In genomic region chr10:71589617-71590551, GRCh38 we compare ENCODE assay signal across 1 cellular context.
TF ChIP-seq lines count a peak whose summit lies in the region.

No MANE protein-coding gene starts in this region.

TF ChIP-seq in GM23338, 12 proteins besides CTCF, POLR2A, EP300 and RAD21 (continued from another document):
- no peak for TF ChIP-seq ZNF462 (CRISPR knock-in tag; IDR thresholded peaks at IDR 0.05)
